ENCODE assay signal across 28 cellular contexts in the genomic region with DNA sequence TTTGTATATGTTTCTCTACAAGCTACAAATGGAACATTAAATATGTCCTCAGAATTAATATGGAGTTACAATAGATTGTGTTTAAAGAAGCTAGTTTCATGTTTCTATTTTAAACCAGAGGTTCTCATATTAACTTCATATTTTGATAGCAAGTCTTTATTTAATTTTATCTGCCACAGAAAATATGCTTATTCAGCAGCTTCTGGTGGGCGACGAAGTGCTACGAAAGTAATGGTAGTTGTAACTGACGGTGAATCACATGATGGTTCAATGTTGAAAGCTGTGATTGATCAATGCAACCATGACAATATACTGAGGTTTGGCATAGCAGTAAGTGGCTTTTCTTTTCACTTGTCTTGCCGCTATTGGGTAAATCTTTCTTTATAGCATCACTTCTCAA.
"Had no signal": no experiment of that assay in that cellular context is flagged by ENCODE, and none has a peak within 500 bp of the region (broad histone marks: within the 10 kb centered on the region; RNA-seq: fewer than 3 reads in every experiment).

No MANE protein-coding gene starts in this region.

- H3K4me3 ChIP-seq: neural progenitor cell, ovary, psoas muscle, skin epidermis, stomach, thoracic aorta, thyroid gland, tibial nerve, upper lobe of left lung, vagina had no signal

- H3K27me3 ChIP-seq: neural progenitor cell, ovary, stomach, thyroid gland, tibial nerve, upper lobe of left lung, vagina had no signal

- FAIRE-seq: urothelium cell line had no signal

- H3K27me3 Mint-ChIP-seq: progenitor cell of endocrine pancreas; stimulated activated naive B cell treated with anti-CD40 and anti-IgM and Interleukin-4, amounts not matched to agents 10 μg/mL and 1 μg/mL and 100 μg/mL, for 72 hours had no signal

- H3K4me3 Mint-ChIP-seq: natural killer cell; nephron; neural progenitor cell; stimulated activated effector memory CD8-positive, alpha-beta T cell treated with anti-CD3 and anti-CD28 coated beads, Interleukin-12 subunit alpha, Interleukin-12 subunit beta, amount 100 ng/mL, for 72 hours; stimulated activated naive B cell treated with anti-CD40 and anti-IgM and Interleukin-4, amounts not matched to agents 10 μg/mL and 1 μg/mL and 100 μg/mL, for 72 hours; stimulated activated naive CD8-positive, alpha-beta T cell treated with anti-CD3 and anti-CD28 coated beads, Interleukin-15, Interleukin-2, amounts not matched to agents 100 ng/mL and 50 ng/mL, for 24 hours had no signal

- H3K9me3 ChIP-seq: ovary, psoas muscle, stomach, thoracic aorta, thyroid gland, tibial nerve, upper lobe of left lung, vagina had no signal

- H3K27ac Mint-ChIP-seq: natural killer cell; nephron; neural progenitor cell; progenitor cell of endocrine pancreas; stimulated activated effector memory CD8-positive, alpha-beta T cell treated with anti-CD3 and anti-CD28 coated beads, Interleukin-12 subunit alpha, Interleukin-12 subunit beta, amount 100 ng/mL, for 72 hours; stimulated activated naive B cell treated with anti-CD40 and anti-IgM and Interleukin-4, amounts not matched to agents 10 μg/mL and 1 μg/mL and 100 μg/mL, for 72 hours; stimulated activated naive CD8-positive, alpha-beta T cell treated with anti-CD3 and anti-CD28 coated beads, Interleukin-15, Interleukin-2, amounts not matched to agents 100 ng/mL and 50 ng/mL, for 24 hours had no signal

- H3K9me3 Mint-ChIP-seq: natural killer cell; nephron; neural progenitor cell; stimulated activated effector memory CD8-positive, alpha-beta T cell treated with anti-CD3 and anti-CD28 coated beads, Interleukin-12 subunit alpha, Interleukin-12 subunit beta, amount 100 ng/mL, for 72 hours; stimulated activated naive B cell treated with anti-CD40 and anti-IgM and Interleukin-4, amounts not matched to agents 10 μg/mL and 1 μg/mL and 100 μg/mL, for 72 hours; stimulated activated naive CD8-positive, alpha-beta T cell treated with anti-CD3 and anti-CD28 coated beads, Interleukin-15, Interleukin-2, amounts not matched to agents 100 ng/mL and 50 ng/mL, for 24 hours had no signal

- H3K4me1 ChIP-seq: parathyroid adenoma, psoas muscle, stomach, thyroid gland, tibial nerve, upper lobe of left lung, vagina had no signal

- DNase-seq: natural killer cell; occipital lobe; ovary; posterior cingulate gyrus; psoas muscle; right cardiac atrium; stimulated activated CD4-positive, alpha-beta T cell treated with anti-CD3 and anti-CD28 coated beads, Interleukin-15, amount 100 ng/mL, for 24 hours; stimulated activated CD4-positive, alpha-beta T cell treated with anti-CD3 and anti-CD28 coated beads, Interleukin-2, amount 100 ng/mL, for 24 hours; stimulated activated CD4-positive, alpha-beta T cell treated with anti-CD3 and anti-CD28 coated beads, Interleukin-2, amount 100 ng/mL, for 48 hours; stimulated activated CD4-positive, alpha-beta T cell treated with anti-CD3 and anti-CD28 coated beads, Interleukin-4, amount 100 ng/mL, for 24 hours; stimulated activated naive B cell treated with anti-CD40 and anti-IgM and Interleukin-4, amounts not matched to agents 10 μg/mL and 1 μg/mL and 100 μg/mL, for 72 hours; stimulated activated naive CD4-positive, alpha-beta T cell treated with Interleukin-2 at 50 U/mL for 16 hours; stomach; thyroid gland; trophoblast cell; upper lobe of left lung had no signal

- H2AFZ ChIP-seq: neural progenitor cell, parathyroid adenoma had no signal

- H3K9ac ChIP-seq: neural progenitor cell, parathyroid adenoma had no signal

- H3K36me3 Mint-ChIP-seq: natural killer cell; stimulated activated effector memory CD8-positive, alpha-beta T cell treated with anti-CD3 and anti-CD28 coated beads, Interleukin-12 subunit alpha, Interleukin-12 subunit beta, amount 100 ng/mL, for 72 hours; stimulated activated naive B cell treated with anti-CD40 and anti-IgM and Interleukin-4, amounts not matched to agents 10 μg/mL and 1 μg/mL and 100 μg/mL, for 72 hours had no signal

- ATAC-seq: natural killer cell; psoas muscle; right cardiac atrium; sciatic nerve; stimulated activated effector memory CD8-positive, alpha-beta T cell treated with anti-CD3 and anti-CD28 coated beads, Interleukin-12 subunit alpha, Interleukin-12 subunit beta, amount 100 ng/mL, for 72 hours; stimulated activated naive B cell treated with anti-CD40 and anti-IgM and Interleukin-4, amounts not matched to agents 10 μg/mL and 1 μg/mL and 100 μg/mL, for 72 hours had no signal

- H3K27ac ChIP-seq: neural progenitor cell, ovary, parathyroid adenoma, psoas muscle, skin epidermis, stomach, thoracic aorta, thyroid gland, tibial nerve, upper lobe of left lung, vagina had no signal

- H3K4me2 ChIP-seq: neural progenitor cell had no signal

- H3K36me3 ChIP-seq: neural progenitor cell, ovary, thyroid gland had no signal

- H3K79me2 ChIP-seq: parathyroid adenoma had no signal

- H3K4me1 Mint-ChIP-seq: natural killer cell; nephron; neural progenitor cell; stimulated activated effector memory CD8-positive, alpha-beta T cell treated with anti-CD3 and anti-CD28 coated beads, Interleukin-12 subunit alpha, Interleukin-12 subunit beta, amount 100 ng/mL, for 72 hours; stimulated activated naive B cell treated with anti-CD40 and anti-IgM and Interleukin-4, amounts not matched to agents 10 μg/mL and 1 μg/mL and 100 μg/mL, for 72 hours had no signal
